ENCODE assay signal across 1 cellular context in genomic region chr6:43539409-43539808, GRCh38. TPM values are rescaled to one million over a fixed set of nuclear protein-coding genes. Genes with fewer than 3 reads are reported as not detected.
"Had no signal": no experiment of that assay in that cellular context is flagged by ENCODE, and none has a peak within 500 bp of the region (broad histone marks: within the 10 kb centered on the region; RNA-seq: fewer than 3 reads in every experiment).

No MANE protein-coding gene starts in this region.

RNA-seq across cellular contexts. Expression of gene LRRC73, which starts 29.3 kb away (rescaled TPM):
- polyA plus RNA-seq: IgD-negative memory B cell had no signal
